Comparison of ENCODE assay signal across 17 cellular contexts in genomic region chr2:185811580-185811979, GRCh38.
DNase-seq lines count a peak whose midpoint lies in the region; ATAC-seq, FAIRE-seq and TF ChIP-seq lines count a peak whose summit lies in the region.
"Had no signal": no experiment of that assay in that cellular context is flagged by ENCODE, and none has a peak within 500 bp of the region (broad histone marks: within the 10 kb centered on the region; RNA-seq: fewer than 3 reads in every experiment).

No MANE protein-coding gene starts in this region.

- H3K27me3 ChIP-seq in HepG2 (ENCODE audit: control insufficient read depth in 1 of 2, insufficient read depth in 2 of 2, low read length in 2 of 2) = no peaks in the 10 kb centered on the region
- H3K27me3 ChIP-seq in right lobe of liver = no peaks in the 10 kb centered on the region
- no peaks in the 10 kb centered on the region for H3K27me3 ChIP-seq in endodermal cell (ENCODE audit: control insufficient read depth, insufficient read depth, low read length, poor library complexity, severe bottlenecking)
- H3K27me3 ChIP-seq: BLaER1 had no signal

- intact Hi-C loops in HepG2 (cut with micrococcal nuclease; ENCODE audit: unreplicated experiment) (loop anchor here (10.0 kb wide), 2 partner anchors 293 to 673 kb away; partner anchors contain the start of gene ZC3H15), right lobe of liver (cut with DNase I) (no loop called here)

- H3K4me3 Mint-ChIP-seq in endodermal cell = no peak overlapping the region
- H3K4me3 Mint-ChIP-seq: CD8-positive, alpha-beta memory T cell; HFFc6 had no signal

- CTCF ChIA-PET in HepG2 (lab: Yijun Ruan, JAX; ENCODE audit: low intra/inter-chr PET ratio, low total read pairs) = no interaction called here

- H3K4me1 Mint-ChIP-seq in endodermal cell = peaks cover 2% of the 10 kb centered on the region
- H3K4me1 Mint-ChIP-seq: CD8-positive, alpha-beta memory T cell had no signal

- POLR2A ChIA-PET in HepG2 (lab: Yijun Ruan, JAX) = no interaction called here

- no peak overlapping the region for H3K27ac Mint-ChIP-seq in endodermal cell
- H3K27ac Mint-ChIP-seq: CD8-positive, alpha-beta memory T cell; HFFc6 had no signal

- no peak for TF ChIP-seq RAD21 in HepG2 (CRISPR knock-in tag; IDR thresholded peaks at IDR 0.05)

- in situ Hi-C loops in HepG2 (cut with HindIII; ENCODE audit: extremely low pct_ligation_motif_present, low pct_unique_long_range_greater_than_20kb) (no loop called here), KBM-7 (cut with MboI; ENCODE audit: low pct_unique_long_range_greater_than_20kb, low sequenced_read_pairs) (no loop called here)

- H3K4me2 ChIP-seq in HepG2 (ENCODE audit: low read depth, low read length) = no peak overlapping the region; the same call in 1 of the 2 replicates
- H3K4me2 ChIP-seq: BLaER1 had no signal

- H3K79me2 ChIP-seq in HepG2 (ENCODE audit: insufficient read depth, low read length) = no peaks in the 10 kb centered on the region

- H3K9me3 ChIP-seq in HepG2 (ENCODE audit: low read length) (0 out of 2 replicates have a peak, but pooled peaks cover 4% of the 10 kb centered on the region), right lobe of liver (no peaks in the 10 kb centered on the region), endodermal cell (ENCODE audit: control insufficient read depth, low read length) (peaks cover 20% of the 10 kb centered on the region)
- H3K9me3 ChIP-seq: Caco-2 had no signal

- no peaks in the 10 kb centered on the region for H3K36me3 ChIP-seq in HepG2 (replicated peaks in 1 of 2; ENCODE audit: control insufficient read depth in 1 of 2, insufficient read depth in 2 of 2, low read length in 2 of 2)
- H3K36me3 ChIP-seq in right lobe of liver = no peaks in the 10 kb centered on the region
- H3K36me3 ChIP-seq in endodermal cell (ENCODE audit: control insufficient read depth, insufficient read depth, low read length) = no peaks in the 10 kb centered on the region
- H3K36me3 ChIP-seq: BLaER1 had no signal

- H3K9ac ChIP-seq in HepG2 (ENCODE audit: insufficient read depth, low read depth, low read length) (no peak overlapping the region), endodermal cell (ENCODE audit: extremely low read depth, low read length, poor library complexity, severe bottlenecking) (no peak overlapping the region)
- H3K9ac ChIP-seq: BLaER1 had no signal

- H3K4me1 ChIP-seq in HepG2 (ENCODE audit: insufficient read depth, low read length) (peaks cover 29% of the 10 kb centered on the region), right lobe of liver (no peaks in the 10 kb centered on the region), endodermal cell (ENCODE audit: control insufficient read depth, insufficient read depth, low read length) (no peaks in the 10 kb centered on the region)
- H3K4me1 ChIP-seq: BLaER1 had no signal

- BruUV-seq in HepG2 (replicated peaks; lab: Mats Ljungman, UMichigan) = no TSS peak

- H3K36me3 Mint-ChIP-seq in endodermal cell (ENCODE audit: low read depth) = peaks cover 6% of the 10 kb centered on the region

- ATAC-seq in HepG2 (peak; percentile 86), right lobe of liver (no peak)

- WGBS in HepG2 (ENCODE audit: low lambda C conversion rate) = 24% methylated on average over 2 of the region's 2 CpGs
- WGBS in right lobe of liver (ENCODE audit: insufficient coverage, low coverage, low lambda C conversion rate, missing lambda C conversion rate) = 76% methylated on average over 2 of the region's 2 CpGs
- WGBS in endodermal cell (ENCODE audit: insufficient coverage in 1 of 2, insufficient read length in 1 of 2), 2 experiments = 100% methylated on average over 2 of the region's 2 CpGs

- H3K27ac ChIP-seq in HepG2 (ENCODE audit: extremely low read length, insufficient read depth, low read length) (no peak overlapping the region), right lobe of liver (no peak overlapping the region), endodermal cell (ENCODE audit: low read depth, low read length) (no peak overlapping the region)
- H3K27ac ChIP-seq: 22Rv1, BLaER1, HL-60 had no signal

- TF ChIP-seq EP300 in HepG2 (IDR thresholded peaks at IDR 0.05; ENCODE audit: low read depth in 2 of 2, low read length in 2 of 2) = peak in 1 of 2 experiments; percentile 23; a peak in 1 of 4 replicates
- no peak for TF ChIP-seq EP300 in HepG2 (CRISPR knock-in tag; IDR thresholded peaks at IDR 0.05; ENCODE audit: borderline replicate concordance)

- H4K20me1 ChIP-seq in HepG2 (ENCODE audit: insufficient read depth, low read length) = no peaks in the 10 kb centered on the region
- H4K20me1 ChIP-seq: BLaER1 had no signal

- TF ChIP-seq POLR2A in HepG2 (IDR thresholded peaks at IDR 0.05; ENCODE audit: insufficient read depth in 1 of 2, low read depth in 2 of 2, low read length in 2 of 2) (no peak), right lobe of liver (IDR thresholded peaks at IDR 0.05) (no peak)

- H3K4me3 ChIP-seq in HepG2 (replicated peaks in 1 of 3; ENCODE audit: insufficient read depth in 1 of 3, low read depth in 2 of 3, low read length in 3 of 3) (no peak overlapping the region), right lobe of liver (no peak overlapping the region), endodermal cell (ENCODE audit: low read length) (no peak overlapping the region)
- H3K4me3 ChIP-seq: BLaER1 had no signal

- no peak overlapping the region for H2AFZ ChIP-seq in HepG2 (ENCODE audit: low read length)

- DNase-seq in HepG2 (ENCODE audit: low spot score) (peak; percentile 63), right lobe of liver (no peak), endodermal cell (peak; percentile 51), islet precursor cell (peak; percentile 50), iPS-NIHi11 (ENCODE audit: low spot score) (no peak), NCI-H2081 treated with DMSO at 0.1 percent for 48 hours (lab: John Stamatoyannopoulos, UW) (no peak), germinal center (ENCODE audit: low spot score) (no peak), KBM-7 (no peak)
- DNase-seq: Caco-2; CD8-positive, alpha-beta memory T cell; DND-41; GF-D8; H7; HFFc6 had no signal

- peaks cover 8% of the 10 kb centered on the region for H3K9me3 Mint-ChIP-seq in endodermal cell

- H3K27me3 Mint-ChIP-seq in endodermal cell (ENCODE audit: insufficient read depth) = no peaks in the 10 kb centered on the region
- H3K27me3 Mint-ChIP-seq: CD8-positive, alpha-beta memory T cell had no signal

- TF ChIP-seq CTCF in HepG2 (CRISPR knock-in tag; IDR thresholded peaks at IDR 0.05) (no peak), right lobe of liver (IDR thresholded peaks at IDR 0.05) (no peak), endodermal cell (conservative IDR thresholded peaks at IDR 0.05) (no peak)

- FAIRE-seq in HepG2 (lab: Jason Lieb, UNC) = no peak

TF ChIP-seq in HepG2, 621 proteins besides CTCF, POLR2A, EP300 and RAD21:
- TF ChIP-seq SETDB1 (CRISPR knock-in tag; IDR thresholded peaks at IDR 0.05; ENCODE audit: borderline replicate concordance) (0 out of 2 replicates have a peak, but pooled peaks have one; percentile 19), SATB2 (CRISPR knock-in tag; IDR thresholded peaks at IDR 0.05) (no peak), ZMYM4 (CRISPR knock-in tag; IDR thresholded peaks at IDR 0.05) (peak; percentile 70), RFXANK (CRISPR knock-in tag; IDR thresholded peaks at IDR 0.05) (no peak), TEAD3 (CRISPR knock-in tag; optimal IDR thresholded peaks at IDR 0.05; ENCODE audit: borderline replicate concordance) (peak; percentile 67), MYNN (CRISPR knock-in tag; IDR thresholded peaks at IDR 0.05; ENCODE audit: low read depth) (no peak)
- TF ChIP-seq, protein P1, sequence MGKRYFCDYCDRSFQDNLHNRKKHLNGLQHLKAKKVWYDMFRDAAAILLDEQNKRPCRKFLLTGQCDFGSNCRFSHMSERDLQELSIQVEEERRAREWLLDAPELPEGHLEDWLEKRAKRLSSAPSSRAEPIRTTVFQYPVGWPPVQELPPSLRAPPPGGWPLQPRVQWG (CRISPR knock-in tag; IDR thresholded peaks at IDR 0.05; ENCODE audit: borderline replicate concordance, low read depth) = no peak
- TF ChIP-seq, protein P2, sequence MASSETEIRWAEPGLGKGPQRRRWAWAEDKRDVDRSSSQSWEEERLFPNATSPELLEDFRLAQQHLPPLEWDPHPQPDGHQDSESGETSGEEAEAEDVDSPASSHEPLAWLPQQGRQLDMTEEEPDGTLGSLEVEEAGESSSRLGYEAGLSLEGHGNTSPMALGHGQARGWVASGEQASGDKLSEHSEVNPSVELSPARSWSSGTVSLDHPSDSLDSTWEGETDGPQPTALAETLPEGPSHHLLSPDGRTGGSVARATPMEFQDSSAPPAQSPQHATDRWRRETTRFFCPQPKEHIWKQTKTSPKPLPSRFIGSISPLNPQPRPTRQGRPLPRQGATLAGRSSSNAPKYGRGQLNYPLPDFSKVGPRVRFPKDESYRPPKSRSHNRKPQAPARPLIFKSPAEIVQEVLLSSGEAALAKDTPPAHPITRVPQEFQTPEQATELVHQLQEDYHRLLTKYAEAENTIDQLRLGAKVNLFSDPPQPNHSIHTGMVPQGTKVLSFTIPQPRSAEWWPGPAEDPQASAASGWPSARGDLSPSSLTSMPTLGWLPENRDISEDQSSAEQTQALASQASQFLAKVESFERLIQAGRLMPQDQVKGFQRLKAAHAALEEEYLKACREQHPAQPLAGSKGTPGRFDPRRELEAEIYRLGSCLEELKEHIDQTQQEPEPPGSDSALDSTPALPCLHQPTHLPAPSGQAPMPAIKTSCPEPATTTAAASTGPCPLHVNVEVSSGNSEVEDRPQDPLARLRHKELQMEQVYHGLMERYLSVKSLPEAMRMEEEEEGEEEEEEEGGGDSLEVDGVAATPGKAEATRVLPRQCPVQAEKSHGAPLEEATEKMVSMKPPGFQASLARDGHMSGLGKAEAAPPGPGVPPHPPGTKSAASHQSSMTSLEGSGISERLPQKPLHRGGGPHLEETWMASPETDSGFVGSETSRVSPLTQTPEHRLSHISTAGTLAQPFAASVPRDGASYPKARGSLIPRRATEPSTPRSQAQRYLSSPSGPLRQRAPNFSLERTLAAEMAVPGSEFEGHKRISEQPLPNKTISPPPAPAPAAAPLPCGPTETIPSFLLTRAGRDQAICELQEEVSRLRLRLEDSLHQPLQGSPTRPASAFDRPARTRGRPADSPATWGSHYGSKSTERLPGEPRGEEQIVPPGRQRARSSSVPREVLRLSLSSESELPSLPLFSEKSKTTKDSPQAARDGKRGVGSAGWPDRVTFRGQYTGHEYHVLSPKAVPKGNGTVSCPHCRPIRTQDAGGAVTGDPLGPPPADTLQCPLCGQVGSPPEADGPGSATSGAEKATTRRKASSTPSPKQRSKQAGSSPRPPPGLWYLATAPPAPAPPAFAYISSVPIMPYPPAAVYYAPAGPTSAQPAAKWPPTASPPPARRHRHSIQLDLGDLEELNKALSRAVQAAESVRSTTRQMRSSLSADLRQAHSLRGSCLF (CRISPR knock-in tag; IDR thresholded peaks at IDR 0.05; ENCODE audit: borderline replicate concordance) = no peak

Comparison
In these comparisons a context has a peak if more than half of its experiments do, and no peak if none do; other contexts are left out.
1. DNase-seq: peak in HepG2 (single experiment), endodermal cell (single experiment) and islet precursor cell (single experiment); none in right lobe of liver (0 of 3), iPS-NIHi11 (single experiment), NCI-H2081 treated with DMSO at 0.1 percent for 48 hours (single experiment), germinal center (single experiment) and KBM-7 (single experiment).